Comparison of ENCODE assay signal across 8 cellular contexts in the genomic region with DNA sequence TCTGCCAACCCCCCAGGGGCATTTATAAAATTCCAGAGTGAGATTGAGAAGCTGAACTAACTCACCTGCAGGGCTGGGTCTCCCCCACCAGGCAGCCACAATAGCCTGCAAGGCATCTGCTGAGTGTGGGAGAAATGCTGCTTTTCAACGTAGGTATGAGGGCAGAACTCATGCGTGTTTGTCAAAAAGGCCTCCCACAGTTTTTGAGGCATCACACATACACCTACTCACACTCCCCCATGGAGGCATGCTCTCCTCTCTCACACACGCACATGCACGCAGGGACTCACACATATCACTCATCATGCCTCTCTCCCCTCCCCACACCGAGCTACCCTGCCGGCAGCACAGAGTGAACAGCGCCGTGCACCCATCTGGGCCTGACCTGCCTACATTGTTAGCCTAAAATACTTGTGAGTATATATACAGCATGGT.
DNase-seq lines count a peak whose midpoint lies in the region; ATAC-seq and FAIRE-seq lines count a peak whose summit lies in the region.

No MANE protein-coding gene starts in this region.

- no peak for FAIRE-seq in HTR-8/SVneo (lab: Jason Lieb, UNC)

- intact Hi-C loops in Right ventricle myocardium inferior (cut with DNase I) = no loop called here

- peak in 3 of 5 experiments; percentile 37 to 88 (median 45) for DNase-seq in T-helper 2 cell
- DNase-seq in effector CD4-positive, alpha-beta T cell = peak; percentile 30
- peak; percentile 67 for DNase-seq in stimulated activated CD8-positive, alpha-beta memory T cell treated with anti-CD3 and anti-CD28 coated beads, Interleukin-4, amount 100 ng/mL, for 48 hours
- DNase-seq in OCI-M2 (lab: John Stamatoyannopoulos, UW; ENCODE audit: unreplicated experiment) = no peak
- no peak for DNase-seq in HTR-8/SVneo (ENCODE audit: insufficient read length, low spot score)
- no peak for DNase-seq in Right ventricle myocardium inferior (ENCODE audit: missing footprints)

- ATAC-seq in GM18498 (IDR thresholded peaks at IDR 0.05; ENCODE audit: unreplicated experiment) (peak; percentile 71), HG02623 (IDR thresholded peaks at IDR 0.05; ENCODE audit: unreplicated experiment) (peak; percentile 43), Right ventricle myocardium inferior (no peak)

Comparison
In these comparisons a context has a peak if more than half of its experiments do, and no peak if none do; other contexts are left out.
1. DNase-seq: peak in T-helper 2 cell (3 of 5), effector CD4-positive, alpha-beta T cell (single experiment) and stimulated activated CD8-positive, alpha-beta memory T cell treated with anti-CD3 and anti-CD28 coated beads, Interleukin-4, amount 100 ng/mL, for 48 hours (single experiment); none in OCI-M2 (single experiment), HTR-8/SVneo (single experiment) and Right ventricle myocardium inferior (single experiment).